Comparison of ENCODE assay signal across 1 cellular context in genomic region chr15:90954712-90955671, GRCh38.
A peak's percentile ranks its signal among the peaks of the same experiment; 100 is the strongest.
TF ChIP-seq lines count a peak whose summit lies in the region.

Gene RCCD1, plus strand, starts transcription at chr15:90954884. Its CDS starts 1,851 bp downstream, at chr15:90956735.

TF ChIP-seq in HepG2, 621 proteins besides CTCF, POLR2A, EP300 and RAD21 (continued from another document and continues in another):
- TF ChIP-seq ZNF281 (CRISPR knock-in tag; IDR thresholded peaks at IDR 0.05; ENCODE audit: borderline replicate concordance) (no peak), SAFB2 (CRISPR knock-in tag; IDR thresholded peaks at IDR 0.05; ENCODE audit: borderline replicate concordance, low read depth) (no peak), BRCA1 (CRISPR knock-in tag; IDR thresholded peaks at IDR 0.05) (0 out of 2 replicates have a peak, but pooled peaks have one; percentile 47), RNF219 (CRISPR knock-in tag; IDR thresholded peaks at IDR 0.05) (0 out of 2 replicates have a peak, but pooled peaks have one; percentile 58), ZBTB25 (CRISPR knock-in tag; IDR thresholded peaks at IDR 0.05) (peak; percentile 54), DR1 (CRISPR knock-in tag; IDR thresholded peaks at IDR 0.05) (peak; percentile 52; the same call in 1 of the 2 replicates), REL (CRISPR knock-in tag; conservative IDR thresholded peaks at IDR 0.05) (no peak), GTF2F1 (IDR thresholded peaks at IDR 0.05; ENCODE audit: low read length) (no peak), TFAP4 (IDR thresholded peaks at IDR 0.05; ENCODE audit: borderline replicate concordance, low read depth) (peak; percentile 87), NFAT5 (CRISPR knock-in tag; IDR thresholded peaks at IDR 0.05) (peak; percentile 89), NRL (CRISPR knock-in tag; IDR thresholded peaks at IDR 0.05; ENCODE audit: borderline replicate concordance) (peak; percentile 24; the same call in 1 of the 2 replicates), FIP1L1 (IDR thresholded peaks at IDR 0.05; ENCODE audit: borderline replicate concordance, insufficient read depth, low read depth, low read length) (no peak), ZNF691 (CRISPR knock-in tag; IDR thresholded peaks at IDR 0.05; ENCODE audit: borderline replicate concordance, low read depth) (no peak; the same call in 1 of the 2 replicates), ZNF460 (CRISPR knock-in tag; IDR thresholded peaks at IDR 0.05; ENCODE audit: borderline replicate concordance) (no peak), ZNF644 (CRISPR knock-in tag; IDR thresholded peaks at IDR 0.05; ENCODE audit: low read depth) (no peak), CBX5 (CRISPR knock-in tag; IDR thresholded peaks at IDR 0.05; ENCODE audit: borderline replicate concordance) (peak; percentile 29; the same call in 1 of the 2 replicates), SSRP1 (CRISPR knock-in tag; IDR thresholded peaks at IDR 0.05) (no peak), ZMYM3 (CRISPR knock-in tag; IDR thresholded peaks at IDR 0.05) (peak; percentile 62), NAIF1 (CRISPR knock-in tag; IDR thresholded peaks at IDR 0.05; ENCODE audit: borderline replicate concordance) (peak; percentile 76; the same call in 1 of the 2 replicates), CEBPG (CRISPR knock-in tag; IDR thresholded peaks at IDR 0.05) (no peak), ATF7-NPFF (CRISPR knock-in tag; IDR thresholded peaks at IDR 0.05; ENCODE audit: low read depth) (peak; percentile 90; the same call in 1 of the 2 replicates), SRSF4 (IDR thresholded peaks at IDR 0.05; ENCODE audit: low read depth, low read length, poor library complexity, severe bottlenecking) (no peak), ZNF503 (CRISPR knock-in tag; IDR thresholded peaks at IDR 0.05) (peak; percentile 61), ZFYVE20 (CRISPR knock-in tag; IDR thresholded peaks at IDR 0.05; ENCODE audit: borderline replicate concordance, low read depth) (no peak), ZBTB7B (CRISPR knock-in tag; IDR thresholded peaks at IDR 0.05) (0 out of 2 replicates have a peak, but pooled peaks have one; percentile 53), ZNF264 (CRISPR knock-in tag; IDR thresholded peaks at IDR 0.05) (peak; percentile 68), PTBP1 (IDR thresholded peaks at IDR 0.05; ENCODE audit: low read depth, low read length, poor library complexity, severe bottlenecking) (no peak), ZBTB4 (CRISPR knock-in tag; IDR thresholded peaks at IDR 0.05; ENCODE audit: borderline replicate concordance) (no peak), ZNF296 (CRISPR knock-in tag; conservative IDR thresholded peaks at IDR 0.05) (peak; percentile 50; the same call in 1 of the 2 replicates), ZNF713 (CRISPR knock-in tag; IDR thresholded peaks at IDR 0.05) (0 out of 2 replicates have a peak, but pooled peaks have one; percentile 39), THAP7 (CRISPR knock-in tag; IDR thresholded peaks at IDR 0.05) (peak; percentile 92; the same call in 1 of the 2 replicates)
